In the genomic region with DNA sequence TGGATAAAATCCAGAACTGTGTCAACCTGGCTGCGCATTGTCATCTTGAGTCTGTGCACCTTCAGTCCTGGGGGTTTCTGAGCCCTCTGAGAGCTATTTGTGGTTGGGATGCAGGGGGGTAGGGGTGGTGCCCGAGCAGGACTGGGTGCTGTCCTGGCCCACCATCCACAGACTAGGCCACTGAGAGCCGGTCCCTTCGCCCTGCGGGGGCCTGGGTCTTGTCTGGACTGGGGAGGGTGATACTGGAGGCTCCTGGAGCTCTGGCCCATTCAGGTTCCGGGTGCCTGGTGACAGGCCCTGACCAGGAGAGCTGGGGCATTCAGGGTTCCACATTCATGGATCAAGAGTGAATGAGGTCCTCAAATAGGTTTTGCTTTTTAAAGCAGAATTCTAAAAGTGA, we compare ENCODE assay signal across 18 cellular contexts. TPM values are rescaled to one million over a fixed set of nuclear protein-coding genes. Genes with fewer than 3 reads are reported as not detected.
DNase-seq lines count a peak whose midpoint lies in the region; ATAC-seq and TF ChIP-seq lines count a peak whose summit lies in the region.
"Had no signal": no experiment of that assay in that cellular context is flagged by ENCODE, and none has a peak within 500 bp of the region (broad histone marks: within the 10 kb centered on the region; RNA-seq: fewer than 3 reads in every experiment).

No MANE protein-coding gene starts in this region.

- H3K4me3 ChIP-seq in H7 (ENCODE audit: insufficient read depth, low read depth, low read length) (no peak overlapping the region), prostate gland (no peak overlapping the region), upper lobe of right lung (no peak overlapping the region)
- H3K4me3 ChIP-seq: GM23248 had no signal

- TF ChIP-seq CTCF in 22Rv1 (IDR thresholded peaks at IDR 0.05) (no peak), VCaP (conservative IDR thresholded peaks at IDR 0.05) (no peak), prostate gland (IDR thresholded peaks at IDR 0.05) (no peak), upper lobe of right lung (IDR thresholded peaks at IDR 0.05) (no peak)

- H3K27me3 ChIP-seq in H7 (ENCODE audit: control insufficient read depth, insufficient read depth, low read length) = peaks cover 1% of the 10 kb centered on the region; the same call in 1 of the 2 replicates
- no peaks in the 10 kb centered on the region for H3K27me3 ChIP-seq in prostate gland (replicated peaks; ENCODE audit: insufficient read depth)
- no peaks in the 10 kb centered on the region for H3K27me3 ChIP-seq in upper lobe of right lung

- H3K9me3 ChIP-seq in prostate gland = no peaks in the 10 kb centered on the region
- H3K9me3 ChIP-seq in upper lobe of right lung = no peaks in the 10 kb centered on the region
- H3K9me3 ChIP-seq: Caco-2 had no signal

- no peak for TF ChIP-seq POLR2A in prostate gland (IDR thresholded peaks at IDR 0.05)

- H3K36me3 ChIP-seq in H7 (replicated peaks; ENCODE audit: control insufficient read depth, insufficient read depth, low read length) (no peaks in the 10 kb centered on the region), prostate gland (no peaks in the 10 kb centered on the region), upper lobe of right lung (no peaks in the 10 kb centered on the region)

- H3K27ac ChIP-seq in 22Rv1 (peak overlapping the region; percentile 99), VCaP (peak overlapping the region; percentile 100), prostate gland (peak overlapping the region; percentile 81 to 84), upper lobe of right lung (no peak overlapping the region)
- H3K27ac ChIP-seq: GM23248 had no signal

- DNase-seq in H7 (peak; percentile 50), prostate gland (ENCODE audit: low spot score) (no peak), NCI-H146 (lab: John Stamatoyannopoulos, UW) (no peak), upper lobe of right lung (no peak), NCI-H446 treated with DMSO at 0.1 percent for 48 hours (lab: John Stamatoyannopoulos, UW) (no peak)
- DNase-seq: C1 segment of cervical spinal cord; CD4-positive, CD25-positive, alpha-beta regulatory T cell; CD8-positive, alpha-beta T cell; DMS153; DND-41; GM23248; H9 had no signal

- intact Hi-C loops in prostate gland (cut with DNase I) (no loop called here), upper lobe of right lung (cut with DNase I) (no loop called here)

- 76% methylated on average over 6 of the region's 6 CpGs for WGBS in prostate gland

- no peak for ATAC-seq in upper lobe of right lung
- ATAC-seq: CD8-positive, alpha-beta T cell; HCT116 had no signal

- peaks cover 22% of the 10 kb centered on the region for H3K4me1 ChIP-seq in prostate gland (replicated peaks)
- H3K4me1 ChIP-seq in upper lobe of right lung = no peaks in the 10 kb centered on the region
- H3K4me1 ChIP-seq: Caco-2 had no signal

RNA-seq across cellular contexts. Expression of a gene that starts 20.9 kb away (rescaled TPM):
- 0.11 and 0.21 TPM in 2 replicates for total RNA-seq in H7 (2014; rRNA removed; shearing (Covaris generic))
- total RNA-seq in prostate gland = 100 to 1,000 TPM; 165 to 738 TPM
- total RNA-seq in upper lobe of right lung = 1.3 TPM
- total RNA-seq: A172, A673, GM23248 had no signal

Comparison
In these comparisons a context has a peak if more than half of its experiments do, and no peak if none do; other contexts are left out.
1. RNA of a gene that starts 20.9 kb away (total RNA-seq): 165 to 738 TPM in prostate gland; 1.3 TPM in upper lobe of right lung (single experiment) and 0.11 to 0.21 TPM in H7; every median in the first group is over 10 times any median in the second.